Comparison of ENCODE assay signal across 8 cellular contexts in genomic region chr13:93685900-93686299, GRCh38.
"Had no signal": no experiment of that assay in that cellular context is flagged by ENCODE, and none has a peak within 500 bp of the region (broad histone marks: within the 10 kb centered on the region; RNA-seq: fewer than 3 reads in every experiment).

No MANE protein-coding gene starts in this region.

- H3K4me3 ChIP-seq: GM23338, HAP-1 had no signal

- DNase-seq: H7, HFFc6, KG1 had no signal

- H3K4me2 ChIP-seq: GM23338 had no signal

- H3K36me3 ChIP-seq: HAP-1 had no signal

- ATAC-seq: GM23338, HCT116 had no signal

- H3K4me1 ChIP-seq: HAP-1 had no signal

- H3K9me3 ChIP-seq: HAP-1 had no signal

- H3K27ac ChIP-seq: HL-60 had no signal

- H2AFZ ChIP-seq: GM23338 had no signal

- FAIRE-seq: H1 had no signal
